Comparison of ENCODE assay signal across 15 cellular contexts in genomic region chr6:63740709-63741108, GRCh38.
DNase-seq lines count a peak whose midpoint lies in the region; ATAC-seq and TF ChIP-seq lines count a peak whose summit lies in the region.
"Had no signal": no experiment of that assay in that cellular context is flagged by ENCODE, and none has a peak within 500 bp of the region (broad histone marks: within the 10 kb centered on the region; RNA-seq: fewer than 3 reads in every experiment).

No MANE protein-coding gene starts in this region.

- DNase-seq in AG04449 (ENCODE audit: low read depth, low spot score) (peak; percentile 12), HS-27A (ENCODE audit: low read depth) (peak; percentile 40), astrocyte of the cerebellum (ENCODE audit: low read depth) (peak; percentile 92), glomerular visceral epithelial cell (ENCODE audit: extremely low spot score) (peak; percentile 68), GM10266 (ENCODE audit: extremely low spot score) (no peak), SKM-1 treated with dmso at 0.1 percent for 144 hours (lab: John Stamatoyannopoulos, UW; ENCODE audit: unreplicated experiment) (no peak)
- no peak for DNase-seq in activated CD4-positive, alpha-beta memory T cell treated with anti-CD3 and anti-CD28 coated beads, Interleukin-2, amount 10 ng/mL, durations not matched to agents 7 days and 5 days
- no peak for DNase-seq in naive thymus-derived CD4-positive, alpha-beta T cell
- DNase-seq: activated CD4-positive, alpha-beta T cell treated with anti-CD3 and anti-CD28 coated beads, Interleukin-2, amount 10 ng/mL, durations not matched to agents 7 days and 5 days; activated gamma-delta T cell; cerebellar nuclear complex; NCI-H2029; NK-92 treated with Interleukin-12 subunit alpha and Interleukin-12 subunit beta, amount 100 ng/mL, for 24 hours; stimulated activated CD8-positive, alpha-beta memory T cell treated with anti-CD3 and anti-CD28 coated beads, Interleukin-4, amount 100 ng/mL, for 48 hours had no signal

- no peaks in the 10 kb centered on the region for H3K36me3 Mint-ChIP-seq in activated CD4-positive, alpha-beta memory T cell treated with anti-CD3 and anti-CD28 coated beads, Interleukin-2, amount 10 ng/mL, durations not matched to agents 7 days and 5 days (ENCODE audit: low read depth)
- H3K36me3 Mint-ChIP-seq in naive thymus-derived CD4-positive, alpha-beta T cell: peaks cover 0 to 2% (median 0%) of the 10 kb centered on the region in 5 donors

- no peak overlapping the region for H3K27ac ChIP-seq in naive thymus-derived CD4-positive, alpha-beta T cell (ENCODE audit: low read depth, low read length)

- no peak overlapping the region for H3K4me3 Mint-ChIP-seq in activated CD4-positive, alpha-beta memory T cell treated with anti-CD3 and anti-CD28 coated beads, Interleukin-2, amount 10 ng/mL, durations not matched to agents 7 days and 5 days
- H3K4me3 Mint-ChIP-seq in naive thymus-derived CD4-positive, alpha-beta T cell: no peak overlapping the region
- H3K4me3 Mint-ChIP-seq: activated CD4-positive, alpha-beta T cell treated with anti-CD3 and anti-CD28 coated beads, Interleukin-2, amount 10 ng/mL, durations not matched to agents 7 days and 5 days; B cell had no signal

- no peak overlapping the region for H3K4me3 ChIP-seq in AG04449 (ENCODE audit: low read depth, low read length)
- no peak overlapping the region for H3K4me3 ChIP-seq in astrocyte of the cerebellum (ENCODE audit: low read depth, low read length)
- no peak overlapping the region for H3K4me3 ChIP-seq in naive thymus-derived CD4-positive, alpha-beta T cell (ENCODE audit: low read length)

- no peak for ATAC-seq in naive thymus-derived CD4-positive, alpha-beta T cell

- TF ChIP-seq CTCF in AG04449 (IDR thresholded peaks at IDR 0.05; ENCODE audit: insufficient read depth, low read length, missing control alignments): no peak
- TF ChIP-seq CTCF in astrocyte of the cerebellum (IDR thresholded peaks at IDR 0.05; ENCODE audit: low read depth, low read length, missing control alignments): no peak
- no peak for TF ChIP-seq CTCF in GM10266 (IDR thresholded peaks at IDR 0.05; ENCODE audit: control insufficient read depth, insufficient read depth, low read depth, missing control alignments)

- CTCF ChIA-PET in AG04449 (lab: Yijun Ruan, JAX): interaction anchor here (1.5 to 2.5 kb wide), 2 partner anchors 8 to 24 kb away, joined by 4 to 7 read pairs; no protein-coding TSS in a partner anchor
- CTCF ChIA-PET in activated CD4-positive, alpha-beta memory T cell treated with anti-CD3 and anti-CD28 coated beads, Interleukin-2, amount 10 ng/mL, durations not matched to agents 7 days and 5 days (lab: Charles Lee): interaction anchor here (2.6 kb wide), 1 partner anchor 142 kb away, joined by 7 read pairs; no protein-coding TSS in a partner anchor
- CTCF ChIA-PET in naive thymus-derived CD4-positive, alpha-beta T cell (lab: Charles Lee): no interaction called here

- no peaks in the 10 kb centered on the region for H3K27me3 Mint-ChIP-seq in activated CD4-positive, alpha-beta memory T cell treated with anti-CD3 and anti-CD28 coated beads, Interleukin-2, amount 10 ng/mL, durations not matched to agents 7 days and 5 days
- no peaks in the 10 kb centered on the region for H3K27me3 Mint-ChIP-seq in naive thymus-derived CD4-positive, alpha-beta T cell
- H3K27me3 Mint-ChIP-seq: activated CD4-positive, alpha-beta T cell treated with anti-CD3 and anti-CD28 coated beads, Interleukin-2, amount 10 ng/mL, durations not matched to agents 7 days and 5 days had no signal

- no peaks in the 10 kb centered on the region for H3K4me1 ChIP-seq in naive thymus-derived CD4-positive, alpha-beta T cell (ENCODE audit: control insufficient read depth in 2 of 2, insufficient read depth in 2 of 2, low read length in 2 of 2)

- in situ Hi-C loops in astrocyte of the cerebellum (cut with HindIII; ENCODE audit: low sequenced_read_pairs): no loop called here

- no peaks in the 10 kb centered on the region for H3K36me3 ChIP-seq in naive thymus-derived CD4-positive, alpha-beta T cell (ENCODE audit: control insufficient read depth in 2 of 3, insufficient read depth in 3 of 3, low read length in 3 of 3)

- H3K4me1 Mint-ChIP-seq in activated CD4-positive, alpha-beta memory T cell treated with anti-CD3 and anti-CD28 coated beads, Interleukin-2, amount 10 ng/mL, durations not matched to agents 7 days and 5 days: no peaks in the 10 kb centered on the region
- peaks cover 0 to 5% (median 0%) of the 10 kb centered on the region in 7 donors for H3K4me1 Mint-ChIP-seq in naive thymus-derived CD4-positive, alpha-beta T cell
- H3K4me1 Mint-ChIP-seq: activated CD4-positive, alpha-beta T cell treated with anti-CD3 and anti-CD28 coated beads, Interleukin-2, amount 10 ng/mL, durations not matched to agents 7 days and 5 days; B cell had no signal

- H3K27me3 ChIP-seq in naive thymus-derived CD4-positive, alpha-beta T cell (ENCODE audit: control insufficient read depth in 2 of 2, insufficient read depth in 2 of 2, low read length in 2 of 2): no peaks in the 10 kb centered on the region

- H3K9me3 ChIP-seq in naive thymus-derived CD4-positive, alpha-beta T cell (ENCODE audit: control insufficient read depth in 2 of 3, low read length in 3 of 3): no peaks in the 10 kb centered on the region

- POLR2A ChIA-PET in AG04449 (lab: Yijun Ruan, JAX): no interaction called here
- POLR2A ChIA-PET in activated CD4-positive, alpha-beta memory T cell treated with anti-CD3 and anti-CD28 coated beads, Interleukin-2, amount 10 ng/mL, durations not matched to agents 7 days and 5 days (lab: Charles Lee): no interaction called here
- POLR2A ChIA-PET in naive thymus-derived CD4-positive, alpha-beta T cell (lab: Charles Lee): no interaction called here

- H3K27ac Mint-ChIP-seq in activated CD4-positive, alpha-beta memory T cell treated with anti-CD3 and anti-CD28 coated beads, Interleukin-2, amount 10 ng/mL, durations not matched to agents 7 days and 5 days: no peak overlapping the region
- H3K27ac Mint-ChIP-seq in naive thymus-derived CD4-positive, alpha-beta T cell: no peak overlapping the region
- H3K27ac Mint-ChIP-seq: activated CD4-positive, alpha-beta T cell treated with anti-CD3 and anti-CD28 coated beads, Interleukin-2, amount 10 ng/mL, durations not matched to agents 7 days and 5 days; B cell had no signal

- intact Hi-C loops in naive thymus-derived CD4-positive, alpha-beta T cell (cut with micrococcal nuclease): loop anchor here in 1 of 2 donors (10.0 kb wide), 1 partner anchor 56 kb away; no protein-coding TSS in a partner anchor

- H3K9me3 Mint-ChIP-seq in activated CD4-positive, alpha-beta memory T cell treated with anti-CD3 and anti-CD28 coated beads, Interleukin-2, amount 10 ng/mL, durations not matched to agents 7 days and 5 days: peaks cover 1% of the 10 kb centered on the region
- peaks cover 0 to 15% (median 5%) of the 10 kb centered on the region in 11 donors for H3K9me3 Mint-ChIP-seq in naive thymus-derived CD4-positive, alpha-beta T cell

Comparison
In these comparisons a context has a peak if more than half of its experiments do, and no peak if none do; other contexts are left out.
1. DNase-seq: peak in AG04449 (single experiment), HS-27A (single experiment), astrocyte of the cerebellum (single experiment) and glomerular visceral epithelial cell (single experiment); none in GM10266 (single experiment), SKM-1 treated with dmso at 0.1 percent for 144 hours (single experiment), activated CD4-positive, alpha-beta memory T cell treated with anti-CD3 and anti-CD28 coated beads, Interleukin-2, amount 10 ng/mL, durations not matched to agents 7 days and 5 days (single experiment) and naive thymus-derived CD4-positive, alpha-beta T cell (0 of 9).